In genomic region chr19:33520844-33521479, GRCh38 we compare ENCODE assay signal across 8 cellular contexts. TPM values are rescaled to one million over a fixed set of nuclear protein-coding genes. Genes with fewer than 3 reads are reported as not detected.
DNase-seq lines count a peak whose midpoint lies in the region; ATAC-seq, FAIRE-seq and TF ChIP-seq lines count a peak whose summit lies in the region.

No MANE protein-coding gene starts in this region.

- TF ChIP-seq POLR2A in Peyer's patch (IDR thresholded peaks at IDR 0.05) = peak; percentile 21 to 30

- H3K27ac ChIP-seq in Peyer's patch = peak overlapping the region; percentile 62 to 85 (median 70)

- TF ChIP-seq CTCF in Peyer's patch (IDR thresholded peaks at IDR 0.05) (no peak), fibroblast of pulmonary artery (IDR thresholded peaks at IDR 0.05; ENCODE audit: low read length, missing control alignments) (no peak), retinal pigment epithelial cell (conservative IDR thresholded peaks at IDR 0.05; ENCODE audit: low read depth, low read length) (no peak)

- H3K4me3 ChIP-seq in Peyer's patch = peak overlapping the region; percentile 82 to 93 (median 88)
- H3K4me3 ChIP-seq in fibroblast of pulmonary artery (replicated peaks; ENCODE audit: low read depth, low read length) = peak overlapping the region; percentile 79
- H3K4me3 ChIP-seq in retinal pigment epithelial cell (ENCODE audit: low read length) = peak overlapping the region; percentile 75

- no peaks in the 10 kb centered on the region for H3K36me3 ChIP-seq in Peyer's patch

- no peaks in the 10 kb centered on the region for H3K9me3 ChIP-seq in Peyer's patch

- ATAC-seq in GM19455 (IDR thresholded peaks at IDR 0.05; ENCODE audit: unreplicated experiment) = peak; percentile 16
- no peak for ATAC-seq in HG03378 (IDR thresholded peaks at IDR 0.05; ENCODE audit: unreplicated experiment)

- FAIRE-seq in GM19239 (lab: Jason Lieb, UNC) = no peak

- H3K4me1 ChIP-seq in Peyer's patch = peaks cover 0 to 41% (median 5%) of the 10 kb centered on the region in 4 donors

- H3K27me3 ChIP-seq in Peyer's patch = no peaks in the 10 kb centered on the region

- DNase-seq in Peyer's patch (peak in 2 of 3 donors; percentile 80 to 84), fibroblast of pulmonary artery (ENCODE audit: low read depth) (no peak), retinal pigment epithelial cell (ENCODE audit: low read depth) (no peak), SIG-M5 (lab: John Stamatoyannopoulos, UW) (no peak), GM19239 (ENCODE audit: insufficient read length, low spot score) (no peak)
- no peak for DNase-seq in stimulated activated CD4-positive, alpha-beta T cell treated with anti-CD3 and anti-CD28 coated beads, Interleukin-2, amount 100 ng/mL, for 24 hours

RNA-seq across cellular contexts. Expression of gene PEPD, which starts 0.6 kb away (rescaled TPM):
- total RNA-seq in Peyer's patch = 1,000 to 10,000 TPM in 1 of 4 donors, 100 to 1,000 TPM in 3; 116 to 1,166 (median 748) TPM

Comparison
In these comparisons a context has a peak if more than half of its experiments do, and no peak if none do; other contexts are left out.
1. DNase-seq: peak in Peyer's patch (2 of 3); none in fibroblast of pulmonary artery (single experiment), retinal pigment epithelial cell (single experiment), SIG-M5 (single experiment), stimulated activated CD4-positive, alpha-beta T cell treated with anti-CD3 and anti-CD28 coated beads, Interleukin-2, amount 100 ng/mL, for 24 hours (0 of 2) and GM19239 (single experiment).
2. Peak in every context shown above with its lines, with median percentiles within 50 percentile points of each other: H3K4me3 ChIP-seq.